ENCODE assay signal across 11 cellular contexts in genomic region chr14:64500088-64500487, GRCh38. TPM values are rescaled to one million over a fixed set of nuclear protein-coding genes. Genes with fewer than 3 reads are reported as not detected.
DNase-seq lines count a peak whose midpoint lies in the region; ATAC-seq, FAIRE-seq and TF ChIP-seq lines count a peak whose summit lies in the region.
"Had no signal": no experiment of that assay in that cellular context is flagged by ENCODE, and none has a peak within 500 bp of the region (broad histone marks: within the 10 kb centered on the region; RNA-seq: fewer than 3 reads in every experiment).

No MANE protein-coding gene starts in this region.

- H3K27me3 ChIP-seq in ACC112 (ENCODE audit: insufficient read depth, low read length) (no peaks in the 10 kb centered on the region), SJCRH30 (no peaks in the 10 kb centered on the region)
- H3K27me3 ChIP-seq: ascending aorta had no signal

- no peak for TF ChIP-seq CTCF in kidney (IDR thresholded peaks at IDR 0.05; ENCODE audit: borderline replicate concordance, extremely low read depth, insufficient read depth)

- no peaks in the 10 kb centered on the region for H3K9me3 Mint-ChIP-seq in activated CD4-positive, alpha-beta memory T cell treated with anti-CD3 and anti-CD28 coated beads for 36 hours
- peaks cover 0 to 3% (median 0%) of the 10 kb centered on the region in 6 donors for H3K9me3 Mint-ChIP-seq in immature natural killer cell

- DNase-seq in DMS79 (lab: John Stamatoyannopoulos, UW) (peak; percentile 21), immature natural killer cell (no peak), kidney (no peak), SJCRH30 (no peak), Right ventricle myocardium superior (no peak)
- no peak for DNase-seq in activated CD4-positive, alpha-beta memory T cell treated with anti-CD3 and anti-CD28 coated beads for 36 hours
- DNase-seq in NK-92 treated with Interleukin-12 subunit alpha and Interleukin-12 subunit beta, amount 100 ng/mL, for 24 hours (lab: John Stamatoyannopoulos, UW), result no peak
- DNase-seq: activated CD4-positive, CD25-positive, alpha-beta regulatory T cell treated with anti-CD3 and anti-CD28 coated beads, Interleukin-2, amount 50 U/mL, for 72 hours had no signal

- H3K36me3 Mint-ChIP-seq in activated CD4-positive, alpha-beta memory T cell treated with anti-CD3 and anti-CD28 coated beads for 36 hours, result peaks cover 24% of the 10 kb centered on the region
- H3K36me3 Mint-ChIP-seq in immature natural killer cell, result peaks cover 0 to 8% (median 5%) of the 10 kb centered on the region in 3 donors

- H3K9me3 ChIP-seq in kidney (ENCODE audit: control insufficient read depth in 1 of 2, low read length in 2 of 2) (no peaks in the 10 kb centered on the region), SJCRH30 (replicated peaks) (no peaks in the 10 kb centered on the region)
- H3K9me3 ChIP-seq: ascending aorta had no signal

- intact Hi-C loops in activated CD4-positive, alpha-beta memory T cell treated with anti-CD3 and anti-CD28 coated beads for 36 hours (cut with micrococcal nuclease), result loop anchor here (5.0 to 10.0 kb wide), 3 partner anchors 415 to 1025 kb away; partner anchors contain the start of genes CHURC1 and PPP2R5E
- intact Hi-C loops in kidney (cut with DNase I), result no loop called here
- intact Hi-C loops in Right ventricle myocardium superior (cut with DNase I), result no loop called here

- H3K4me3 Mint-ChIP-seq in activated CD4-positive, alpha-beta memory T cell treated with anti-CD3 and anti-CD28 coated beads for 36 hours, result peak overlapping the region; percentile 56
- peak overlapping the region in 2 of 5 donors; percentile 12 to 27 for H3K4me3 Mint-ChIP-seq in immature natural killer cell

- FAIRE-seq in kidney (lab: Jason Lieb, UNC), result no peak
- FAIRE-seq: endometrium had no signal

- ATAC-seq in Right ventricle myocardium superior (ENCODE audit: poor library complexity), result no peak

- POLR2A ChIA-PET in activated CD4-positive, alpha-beta memory T cell treated with anti-CD3 and anti-CD28 coated beads for 36 hours (lab: Charles Lee), result no interaction called here

- H3K9ac ChIP-seq in kidney (ENCODE audit: low read length in 2 of 2), result no peak overlapping the region

- peaks cover 46% of the 10 kb centered on the region for H3K79me2 ChIP-seq in ACC112 (ENCODE audit: control insufficient read depth, insufficient read depth, low read length, unreplicated experiment)

- H3K27ac ChIP-seq in ACC112 (ENCODE audit: low read depth, low read length), result peak overlapping the region; percentile 9; the same call in 1 of the 2 replicates
- no peak overlapping the region for H3K27ac ChIP-seq in kidney (ENCODE audit: low read depth in 2 of 2, low read length in 2 of 2)
- no peak overlapping the region for H3K27ac ChIP-seq in SJCRH30

- H3K36me3 ChIP-seq in ACC112 (ENCODE audit: insufficient read depth, low read length) (peaks cover 8% of the 10 kb centered on the region; the same call in 1 of the 2 replicates), kidney (ENCODE audit: control insufficient read depth in 1 of 2, insufficient read depth in 2 of 2, low read length in 2 of 2) (no peaks in the 10 kb centered on the region), SJCRH30 (0 out of 2 replicates have a peak, but pooled peaks cover 2% of the 10 kb centered on the region)

- peaks cover 48% of the 10 kb centered on the region for H3K4me1 Mint-ChIP-seq in activated CD4-positive, alpha-beta memory T cell treated with anti-CD3 and anti-CD28 coated beads for 36 hours (ENCODE audit: low read depth)
- peaks cover 44 to 63% of the 10 kb centered on the region in 2 donors for H3K4me1 Mint-ChIP-seq in immature natural killer cell

- H2AFZ ChIP-seq in ACC112 (ENCODE audit: low read length, unreplicated experiment), result no peak overlapping the region

- H3K27ac Mint-ChIP-seq in activated CD4-positive, alpha-beta memory T cell treated with anti-CD3 and anti-CD28 coated beads for 36 hours, result peak overlapping the region; percentile 84
- H3K27ac Mint-ChIP-seq in immature natural killer cell, result peak overlapping the region; percentile 10 to 100 (median 74)

- no peaks in the 10 kb centered on the region for H3K27me3 Mint-ChIP-seq in activated CD4-positive, alpha-beta memory T cell treated with anti-CD3 and anti-CD28 coated beads for 36 hours
- peaks cover 12 to 19% (median 17%) of the 10 kb centered on the region in 3 donors for H3K27me3 Mint-ChIP-seq in immature natural killer cell (ENCODE audit: low read depth in 3 of 3)

- peak overlapping the region; percentile 27; the same call in 1 of the 2 replicates for H3K4me3 ChIP-seq in ACC112 (ENCODE audit: low read depth, low read length)
- no peak overlapping the region for H3K4me3 ChIP-seq in kidney (ENCODE audit: low read length in 2 of 2)
- H3K4me3 ChIP-seq in SJCRH30, result no peak overlapping the region

- peaks cover 26% of the 10 kb centered on the region for H3K4me1 ChIP-seq in ACC112 (ENCODE audit: control insufficient read depth, insufficient read depth, low read length, unreplicated experiment)
- H3K4me1 ChIP-seq in kidney (ENCODE audit: control insufficient read depth in 1 of 2, insufficient read depth in 1 of 2, low read depth in 1 of 2, low read length in 2 of 2), result peaks cover 13 to 21% of the 10 kb centered on the region in 2 donors
- H3K4me1 ChIP-seq in SJCRH30, result peaks cover 13% of the 10 kb centered on the region

- CTCF ChIA-PET in activated CD4-positive, alpha-beta memory T cell treated with anti-CD3 and anti-CD28 coated beads for 36 hours (lab: Charles Lee), result no interaction called here

RNA-seq across cellular contexts. Expression of gene ZBTB25, which starts 3.5 kb away (rescaled TPM):
- total RNA-seq in activated CD4-positive, alpha-beta memory T cell treated with anti-CD3 and anti-CD28 coated beads for 36 hours, result 10 to 100 TPM; 24.2 to 27.5 TPM
- 10 to 100 TPM in 2 of 3 donors, 1 to 10 TPM in 1; 9.9 to 23.1 (median 15.3) TPM for polyA plus RNA-seq in immature natural killer cell
- 17.8 TPM for total RNA-seq in kidney
- polyA plus RNA-seq in kidney (ENCODE audit: insufficient read depth, low read depth, low replicate concordance), result 4.3 TPM
- total RNA-seq in SJCRH30 (2014; rRNA removed; shearing (Covaris generic)), result 4.8 and 7.0 TPM in 2 replicates
- total RNA-seq in Right ventricle myocardium superior, result 15.2 TPM

RNA-seq across cellular contexts. Expression of gene ZBTB1, which starts 4.5 kb away (rescaled TPM):
- 10 to 100 TPM; 29.8 to 31.8 TPM for total RNA-seq in activated CD4-positive, alpha-beta memory T cell treated with anti-CD3 and anti-CD28 coated beads for 36 hours
- polyA plus RNA-seq in immature natural killer cell (100 to 1,000 TPM in 1 of 3 donors, 10 to 100 TPM in 2; 53.5 to 123 (median 70.9) TPM), kidney (ENCODE audit: insufficient read depth, low read depth, low replicate concordance) (13.3 TPM)
- total RNA-seq in kidney (46.8 TPM), Right ventricle myocardium superior (21.5 TPM)
- total RNA-seq in SJCRH30 (2014; rRNA removed; shearing (Covaris generic)), result 30.1 and 37.3 TPM in 2 replicates

RNA-seq across cellular contexts. Expression of gene AKAP5, which starts 34.8 kb away (rescaled TPM):
- 1 to 10 TPM in 1 of 2 experiments, under 1 TPM in 1; 0.74 to 1.1 TPM for total RNA-seq in activated CD4-positive, alpha-beta memory T cell treated with anti-CD3 and anti-CD28 coated beads for 36 hours
- 1 to 10 TPM; 1.5 to 5.8 (median 4.2) TPM for polyA plus RNA-seq in immature natural killer cell
- 5.1 TPM for total RNA-seq in kidney
- polyA plus RNA-seq in kidney (ENCODE audit: insufficient read depth, low read depth, low replicate concordance), result 0.71 TPM
- 2.4 and 2.5 TPM in 2 replicates for total RNA-seq in SJCRH30 (2014; rRNA removed; shearing (Covaris generic))
- 0.16 TPM for total RNA-seq in Right ventricle myocardium superior

RNA-seq across cellular contexts. Expression of gene HSPA2, which starts 40.5 kb away (rescaled TPM):
- total RNA-seq in activated CD4-positive, alpha-beta memory T cell treated with anti-CD3 and anti-CD28 coated beads for 36 hours, result 1 to 10 TPM; 6.6 to 6.7 TPM
- polyA plus RNA-seq in immature natural killer cell, result 1 to 10 TPM in 1 of 3 donors, under 1 TPM in 2; 0.11 to 1.2 (median 0.73) TPM
- total RNA-seq in kidney, result 41.9 TPM
- 56.2 TPM for polyA plus RNA-seq in kidney (ENCODE audit: insufficient read depth, low read depth, low replicate concordance)
- 1.8 and 1.9 TPM in 2 replicates for total RNA-seq in SJCRH30 (2014; rRNA removed; shearing (Covaris generic))
- 14.1 TPM for total RNA-seq in Right ventricle myocardium superior

RNA-seq across cellular contexts. Expression of gene PPP1R36, which starts 49.7 kb away (rescaled TPM):
- total RNA-seq in activated CD4-positive, alpha-beta memory T cell treated with anti-CD3 and anti-CD28 coated beads for 36 hours, result under 1 TPM; 0.19 to 0.31 TPM
- polyA plus RNA-seq in immature natural killer cell, result under 1 TPM in 2 of 3 donors, not detected in 1; 0.47 to 0.81 TPM
- total RNA-seq in kidney, result 2.7 TPM
- 2.8 TPM for polyA plus RNA-seq in kidney (ENCODE audit: insufficient read depth, low read depth, low replicate concordance)
- total RNA-seq in SJCRH30 (2014; rRNA removed; shearing (Covaris generic)), result 0.24 and 0.56 TPM in 2 replicates
- total RNA-seq in Right ventricle myocardium superior, result 0.19 TPM
- total RNA-seq: ascending aorta had no signal
